In the genomic region with DNA sequence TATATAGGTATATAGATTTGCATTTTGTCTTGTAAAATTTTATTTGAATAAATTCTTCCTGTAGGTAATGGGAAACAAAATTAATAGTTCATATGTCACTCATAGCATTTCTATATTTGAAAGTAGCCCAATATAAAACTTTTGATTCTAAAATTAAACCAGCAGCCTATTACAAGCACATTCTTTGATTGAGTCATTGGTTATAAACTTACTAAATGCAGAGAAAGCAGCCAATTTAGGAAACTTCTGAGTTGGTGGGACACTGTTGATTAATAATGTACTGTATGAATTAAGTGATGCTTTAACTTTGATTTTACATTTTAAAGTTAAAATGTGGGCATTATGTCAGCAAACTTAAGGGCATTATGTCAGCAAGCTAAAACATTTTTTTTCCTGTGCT, we compare ENCODE assay signal across 23 cellular contexts.
"Had no signal": no experiment of that assay in that cellular context is flagged by ENCODE, and none has a peak within 500 bp of the region (broad histone marks: within the 10 kb centered on the region; RNA-seq: fewer than 3 reads in every experiment).

No MANE protein-coding gene starts in this region.

- ATAC-seq: activated CD8-positive, alpha-beta T cell treated with anti-CD3 and anti-CD28 coated beads for 36 hours; activated naive CD4-positive, alpha-beta T cell treated with anti-CD3 and anti-CD28 coated beads, Interleukin-2, amount 50 U/mL, for 72 hours; heart left ventricle; left lung; lower lobe of right lung; right cardiac atrium had no signal

- H3K27ac ChIP-seq: colonic mucosa, heart left ventricle, left lung, lower lobe of right lung, spleen, suprapubic skin, tibial nerve had no signal

- H3K36me3 ChIP-seq: colonic mucosa had no signal

- DNase-seq: activated CD4-positive, alpha-beta T cell treated with anti-CD3 and anti-CD28 coated beads, Interleukin-2, amount 10 ng/mL, durations not matched to agents 24 days and 14 days; activated CD4-positive, CD25-positive, alpha-beta regulatory T cell treated with anti-CD3 and anti-CD28 coated beads, Interleukin-2, amount 50 U/mL, for 72 hours; activated CD8-positive, alpha-beta T cell treated with anti-CD3 and anti-CD28 coated beads for 36 hours; activated T-cell treated with anti-CD3 and anti-CD28 coated beads, Interleukin-2, amount 50 U/mL, for 48 hours; anterior cingulate cortex; colonic mucosa; dorsolateral prefrontal cortex; effector memory CD4-positive, alpha-beta T cell; foreskin fibroblast; heart left ventricle; kidney glomerular epithelial cell; left lung; lower lobe of right lung; mesendoderm; posterior cingulate gyrus; right cardiac atrium; spleen; stimulated activated naive CD4-positive, alpha-beta T cell; T-helper 2 cell had no signal

- H3K27me3 ChIP-seq: colonic mucosa, dorsolateral prefrontal cortex, heart left ventricle, left lung, spleen, suprapubic skin, tibial nerve had no signal

- H3K9me3 ChIP-seq: colonic mucosa, left lung, lower lobe of right lung, suprapubic skin, tibial nerve had no signal

- H3K4me1 ChIP-seq: colonic mucosa, left lung, spleen, suprapubic skin had no signal

- H3K4me3 ChIP-seq: colonic mucosa, dorsolateral prefrontal cortex, heart left ventricle, left lung, lower lobe of right lung, spleen, suprapubic skin, tibial nerve had no signal

- FAIRE-seq: bronchial epithelial cell had no signal
